21 cellular contexts compared by ENCODE assay signal in the genomic region with DNA sequence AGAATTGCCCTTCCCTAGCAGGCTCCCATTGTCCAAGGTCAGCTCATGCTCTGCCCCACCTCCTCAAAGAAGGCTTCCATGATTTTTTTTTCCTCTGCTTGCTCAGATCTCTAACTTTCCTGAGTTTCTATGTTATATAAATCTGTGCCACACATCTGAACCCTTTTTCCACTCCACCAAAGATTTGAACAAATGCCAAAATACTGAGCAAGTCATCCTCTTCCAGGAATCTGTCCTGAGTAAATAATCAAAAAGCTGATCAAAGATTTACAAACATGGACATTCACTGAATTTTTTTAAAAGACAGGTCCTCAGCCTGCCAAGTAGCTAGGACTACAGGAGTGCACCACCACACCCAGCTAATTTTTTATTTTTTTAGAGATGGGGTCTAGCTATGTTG.
A peak's percentile ranks its signal among the peaks of the same experiment; 100 is the strongest.
DNase-seq lines count a peak whose midpoint lies in the region; ATAC-seq and TF ChIP-seq lines count a peak whose summit lies in the region.
"Had no signal": no experiment of that assay in that cellular context is flagged by ENCODE, and none has a peak within 500 bp of the region (broad histone marks: within the 10 kb centered on the region; RNA-seq: fewer than 3 reads in every experiment).

No MANE protein-coding gene starts in this region.

- DNase-seq in EH (ENCODE audit: low read depth) (peak; percentile 51), PC-3 (peak; percentile 56), fibroblast of peridontal ligament (ENCODE audit: extremely low read depth) (peak; percentile 45), nephron progenitor cell (no peak), amniotic stem cell (lab: John Stamatoyannopoulos, UW) (no peak), NCI-H2081 (lab: John Stamatoyannopoulos, UW) (no peak), occipital lobe (lab: John Stamatoyannopoulos, UW) (no peak)
- DNase-seq: BE2C, DMS53, GOT3, HFFc6, KBM-7, MG63, NCI-H1694, NCI-H2029 treated with DMSO at 0.1 percent for 48 hours, NCI-H2227 treated with DMSO at 0.1 percent for 48 hours, NCI-H526 treated with DMSO at 0.1 percent for 48 hours, SK-N-SH, SW 1271 had no signal

- peaks cover 4% of the 10 kb centered on the region; the same call in 1 of the 2 replicates for H3K9me2 ChIP-seq in PC-3 (replicated peaks; ENCODE audit: low read length)
- H3K9me2 ChIP-seq: SK-N-SH had no signal

- H3K9me3 ChIP-seq in PC-3 (ENCODE audit: low read length), result no peaks in the 10 kb centered on the region
- H3K9me3 ChIP-seq: BE2C, HAP-1, MG63, SK-N-SH had no signal

- no peaks in the 10 kb centered on the region for H3K79me2 ChIP-seq in PC-3 (ENCODE audit: low read length)

- H4K20me1 ChIP-seq in PC-3 (ENCODE audit: low read length), result no peaks in the 10 kb centered on the region

- H3K27ac Mint-ChIP-seq in nephron progenitor cell, result peak overlapping the region; percentile 37
- H3K27ac Mint-ChIP-seq: HFFc6 had no signal

- H3K4me3 Mint-ChIP-seq in nephron progenitor cell, result no peak overlapping the region
- H3K4me3 Mint-ChIP-seq: HFFc6 had no signal

- no peaks in the 10 kb centered on the region for H3K27me3 ChIP-seq in PC-3 (ENCODE audit: low read length)
- H3K27me3 ChIP-seq: BE2C, MG63 had no signal

- H3K4me2 ChIP-seq in PC-3 (ENCODE audit: low read length), result no peak overlapping the region
- H3K4me2 ChIP-seq: SK-N-SH had no signal

- peaks cover 8% of the 10 kb centered on the region for H3K4me1 ChIP-seq in PC-3 (ENCODE audit: insufficient read depth, low read length)
- H3K4me1 ChIP-seq: BE2C, HAP-1 had no signal

- TF ChIP-seq CTCF in PC-3 (conservative IDR thresholded peaks at IDR 0.05; ENCODE audit: low read depth, low read length), result no peak
- TF ChIP-seq CTCF in nephron progenitor cell (IDR thresholded peaks at IDR 0.05), result no peak

- intact Hi-C loops in PC-3 (cut with micrococcal nuclease), result no loop called here

- H3F3A ChIP-seq in PC-3 (ENCODE audit: low read length, unreplicated experiment), result no peaks in the 10 kb centered on the region

- H3K27ac ChIP-seq in PC-3 (ENCODE audit: low read length), result no peak overlapping the region

- CTCF ChIA-PET in PC-3 (lab: Charles Lee), result interaction anchor here (0.7 kb wide), 1 partner anchor 11 kb away, joined by 3 read pairs; no protein-coding TSS in a partner anchor

- no peaks in the 10 kb centered on the region for H3K9me3 Mint-ChIP-seq in nephron progenitor cell
- H3K9me3 Mint-ChIP-seq: HFFc6 had no signal

- H3K27me3 Mint-ChIP-seq in nephron progenitor cell (ENCODE audit: low read depth, poor library complexity), result peaks cover 8% of the 10 kb centered on the region

- no peak overlapping the region for H3K9ac ChIP-seq in PC-3 (ENCODE audit: low read length)
- H3K9ac ChIP-seq: SK-N-SH had no signal

- BruUV-seq in PC-3 (replicated peaks; lab: Mats Ljungman, UMichigan), result no TSS peak

- peaks cover 5% of the 10 kb centered on the region for H3K4me1 Mint-ChIP-seq in nephron progenitor cell

- ATAC-seq in PC-3, result no peak
- ATAC-seq: HepG2 had no signal

- H3K4me3 ChIP-seq in PC-3 (ENCODE audit: low read length), result no peak overlapping the region
- H3K4me3 ChIP-seq: HAP-1, MG63 had no signal

- POLR2A ChIA-PET in PC-3 (lab: Charles Lee; ENCODE audit: unreplicated experiment), result interaction anchor here (0.5 kb wide), 1 partner anchor 39 kb away, joined by 3 read pairs; no protein-coding TSS in a partner anchor

- no peak overlapping the region for H2AFZ ChIP-seq in PC-3 (ENCODE audit: low read length)

- H3K36me3 Mint-ChIP-seq in nephron progenitor cell (ENCODE audit: low read depth), result no peaks in the 10 kb centered on the region

- H3K36me3 ChIP-seq in PC-3 (ENCODE audit: low read depth, low read length), result no peaks in the 10 kb centered on the region
- H3K36me3 ChIP-seq: BE2C, HAP-1, MG63 had no signal

Comparison
In these comparisons a context has a peak if more than half of its experiments do, and no peak if none do; other contexts are left out.
1. DNase-seq: peak in EH (single experiment), PC-3 (single experiment) and fibroblast of peridontal ligament (single experiment); none in nephron progenitor cell (single experiment), amniotic stem cell (single experiment), NCI-H2081 (0 of 2) and occipital lobe (single experiment).